1 cellular context compared by ENCODE assay signal in the genomic region with DNA sequence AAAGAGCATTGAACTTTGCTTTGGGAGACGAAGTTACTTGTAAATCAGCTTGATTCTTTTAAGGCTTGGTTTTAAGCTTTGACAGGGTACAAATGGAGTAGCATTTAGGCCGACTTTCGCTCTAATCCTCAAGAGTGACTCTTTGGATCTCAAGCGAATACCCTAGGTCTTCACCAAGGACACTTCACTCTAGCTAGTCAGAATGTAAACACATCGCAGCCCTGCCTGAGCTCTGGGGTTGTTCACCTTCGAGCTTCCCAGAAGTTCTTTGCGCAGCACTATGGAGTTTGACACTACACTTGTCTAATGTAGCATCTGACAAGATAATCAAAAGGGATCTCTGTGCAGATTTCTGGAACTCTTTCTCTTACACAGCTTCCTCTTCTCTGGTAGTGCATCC.
TF ChIP-seq lines count a peak whose summit lies in the region.

No MANE protein-coding gene starts in this region.

TF ChIP-seq in H1, 55 proteins besides CTCF, POLR2A, EP300 and RAD21:
- TF ChIP-seq CREB1 (IDR thresholded peaks at IDR 0.05), result no peak
- TF ChIP-seq JUND (IDR thresholded peaks at IDR 0.05; ENCODE audit: low read length), result no peak
- TF ChIP-seq KDM1A (IDR thresholded peaks at IDR 0.05; ENCODE audit: borderline replicate concordance, low read length), result no peak
- TF ChIP-seq SIRT6 (IDR thresholded peaks at IDR 0.05; ENCODE audit: low read length), result no peak
- TF ChIP-seq MAFK (IDR thresholded peaks at IDR 0.05; ENCODE audit: low read depth, low read length), result no peak
